In the genomic region with DNA sequence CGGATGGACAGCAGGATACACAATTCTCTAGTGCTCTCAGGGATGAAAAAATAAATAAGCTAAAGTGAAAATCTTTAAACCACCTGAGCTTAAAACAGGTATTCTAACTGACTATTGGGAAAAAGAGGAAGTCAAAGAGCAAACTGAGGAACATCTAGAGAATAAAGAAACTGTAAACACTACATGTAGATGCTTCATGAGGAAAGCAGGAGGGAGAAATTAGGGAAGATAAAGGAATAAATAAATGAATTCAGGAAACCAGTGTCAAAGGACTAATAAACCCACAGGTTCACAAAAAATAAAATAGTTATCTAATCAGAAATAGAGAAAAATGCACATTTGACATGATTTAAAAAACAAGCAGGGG, we compare ENCODE assay signal across 8 cellular contexts. TPM values are rescaled to one million over a fixed set of nuclear protein-coding genes. Genes with fewer than 3 reads are reported as not detected.
DNase-seq lines count a peak whose midpoint lies in the region; ATAC-seq, FAIRE-seq and TF ChIP-seq lines count a peak whose summit lies in the region.

No MANE protein-coding gene starts in this region.

- H3K27ac ChIP-seq in endothelial cell of umbilical vein (ENCODE audit: insufficient read depth, low read depth, low read length) (peak overlapping the region; percentile 43), gastrocnemius medialis (peak overlapping the region; percentile 86 to 94 (median 92))

- DNase-seq in MG63: no peak
- no peak for DNase-seq in endothelial cell of umbilical vein (ENCODE audit: low read depth, low spot score)
- DNase-seq in gastrocnemius medialis: no peak
- DNase-seq in epidermal melanocyte (ENCODE audit: insufficient read length, low spot score): no peak
- no peak for DNase-seq in T1000 (lab: John Stamatoyannopoulos, UW)
- no peak for DNase-seq in activated CD4-positive, alpha-beta T cell treated with anti-CD3 and anti-CD28 coated beads, Interleukin-2, amount 50 U/mL, for 4 hours
- no peak for DNase-seq in activated CD4-positive, alpha-beta T cell treated with anti-CD3 and anti-CD28 coated beads for 48 hours

- TF ChIP-seq POLR2A in endothelial cell of umbilical vein (IDR thresholded peaks at IDR 0.05; ENCODE audit: low read depth, low read length): no peak
- TF ChIP-seq POLR2A in gastrocnemius medialis (IDR thresholded peaks at IDR 0.05): no peak

- H3K27me3 ChIP-seq in MG63 (no peaks in the 10 kb centered on the region), endothelial cell of umbilical vein (ENCODE audit: control insufficient read depth in 2 of 2, insufficient read depth in 2 of 2, low read length in 2 of 2) (no peaks in the 10 kb centered on the region), gastrocnemius medialis (no peaks in the 10 kb centered on the region)

- CTCF ChIA-PET in endothelial cell of umbilical vein (lab: Charles Lee): interaction anchor here (2.1 kb wide), 1 partner anchor 14 kb away, joined by 9 read pairs; no protein-coding TSS in a partner anchor

- intact Hi-C loops in endothelial cell of umbilical vein (cut with micrococcal nuclease): loop anchor here (5.0 kb wide), 1 partner anchor 183 kb away; no protein-coding TSS in a partner anchor
- intact Hi-C loops in gastrocnemius medialis (cut with DNase I; ENCODE audit: low total_unique reads): loop anchor here (2.0 to 5.0 kb wide), 3 partner anchors 138 to 167 kb away; no protein-coding TSS in a partner anchor

- no peaks in the 10 kb centered on the region for H3K9me1 ChIP-seq in endothelial cell of umbilical vein (replicated peaks; ENCODE audit: control insufficient read depth, extremely low read depth, insufficient read depth, low read length)

- in situ Hi-C loops in gastrocnemius medialis (cut with MboI; ENCODE audit: low sequenced_read_pairs in 4 of 4): no loop called here

- no peak for FAIRE-seq in endothelial cell of umbilical vein (lab: Jason Lieb, UNC)

- H3K9me3 ChIP-seq in MG63 (no peaks in the 10 kb centered on the region), endothelial cell of umbilical vein (replicated peaks; ENCODE audit: control insufficient read depth, insufficient read depth, low read length) (no peaks in the 10 kb centered on the region), gastrocnemius medialis (no peaks in the 10 kb centered on the region)

- H3K4me2 ChIP-seq in endothelial cell of umbilical vein (ENCODE audit: insufficient read depth, low read length): peak overlapping the region; percentile 76

- no peaks in the 10 kb centered on the region for H4K20me1 ChIP-seq in endothelial cell of umbilical vein (replicated peaks; ENCODE audit: control insufficient read depth, extremely low read depth, insufficient read depth, low read length)

- dilution Hi-C loops in endothelial cell of umbilical vein (cut with MboI; ENCODE audit: extremely low pct_ligation_motif_present, low sequenced_read_pairs): no loop called here

- POLR2A ChIA-PET in endothelial cell of umbilical vein (lab: Charles Lee): no interaction called here

- TSS peak; percentile 27 for BruUV-seq in endothelial cell of umbilical vein (replicated peaks; lab: Mats Ljungman, UMichigan)

- peak overlapping the region; percentile 6 for H3K9ac ChIP-seq in endothelial cell of umbilical vein (replicated peaks; ENCODE audit: extremely low read depth, insufficient read depth, low read length)

- peaks cover 5% of the 10 kb centered on the region for H3K79me2 ChIP-seq in endothelial cell of umbilical vein (ENCODE audit: control insufficient read depth, insufficient read depth, low read length)

- peak; percentile 1 for ATAC-seq in GM19043 (IDR thresholded peaks at IDR 0.05; ENCODE audit: low read depth, unreplicated experiment)
- ATAC-seq in gastrocnemius medialis: no peak

- peaks cover 3% of the 10 kb centered on the region; the same call in 1 of the 2 replicates for H3K36me3 ChIP-seq in MG63
- H3K36me3 ChIP-seq in endothelial cell of umbilical vein (ENCODE audit: control insufficient read depth in 2 of 2, extremely low read depth in 1 of 2, insufficient read depth in 2 of 2, low read length in 2 of 2): no peaks in the 10 kb centered on the region
- H3K36me3 ChIP-seq in gastrocnemius medialis: no peaks in the 10 kb centered on the region

- peak overlapping the region; percentile 19 for H2AFZ ChIP-seq in endothelial cell of umbilical vein (ENCODE audit: low read depth, low read length)

- TF ChIP-seq CTCF in endothelial cell of umbilical vein (IDR thresholded peaks at IDR 0.05; ENCODE audit: extremely low read depth in 1 of 2, insufficient read depth in 1 of 2, low read depth in 1 of 2, low read length in 2 of 2): no peak
- TF ChIP-seq CTCF in gastrocnemius medialis (IDR thresholded peaks at IDR 0.05 in 4 of 5, conservative IDR thresholded peaks at IDR 0.05 in 1 of 5): no peak

- H3K4me3 ChIP-seq in MG63 (peak overlapping the region; percentile 93), endothelial cell of umbilical vein (replicated peaks in 1 of 3; ENCODE audit: insufficient read depth in 1 of 3, low read depth in 1 of 3, low read length in 3 of 3) (peak overlapping the region in 1 of 3 experiments; percentile 79), gastrocnemius medialis (peak overlapping the region; percentile 28 to 95 (median 82))

- H3K4me1 ChIP-seq in endothelial cell of umbilical vein (ENCODE audit: control insufficient read depth, extremely low read depth, insufficient read depth, low read length) (peaks cover 15% of the 10 kb centered on the region), gastrocnemius medialis (peaks cover 5 to 15% of the 10 kb centered on the region in 2 donors)

TF ChIP-seq in endothelial cell of umbilical vein, 7 proteins besides CTCF, POLR2A, EP300 and RAD21:
- TF ChIP-seq GATA2 (IDR thresholded peaks at IDR 0.05; ENCODE audit: insufficient read depth, insufficient read length, low read depth, low read length) (no peak), JUN (IDR thresholded peaks at IDR 0.05; ENCODE audit: borderline replicate concordance, insufficient read depth, insufficient read length, low read depth) (no peak), MYC (IDR thresholded peaks at IDR 0.05; ENCODE audit: low read depth, low read length) (no peak), POLR2AphosphoS5 (IDR thresholded peaks at IDR 0.05; ENCODE audit: insufficient read depth, low read depth, low read length) (no peak), FOS (IDR thresholded peaks at IDR 0.05; ENCODE audit: borderline replicate concordance, insufficient read depth, low read length) (no peak)
- TF ChIP-seq, protein P1, sequence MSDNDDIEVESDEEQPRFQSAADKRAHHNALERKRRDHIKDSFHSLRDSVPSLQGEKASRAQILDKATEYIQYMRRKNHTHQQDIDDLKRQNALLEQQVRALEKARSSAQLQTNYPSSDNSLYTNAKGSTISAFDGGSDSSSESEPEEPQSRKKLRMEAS (IDR thresholded peaks at IDR 0.05; ENCODE audit: insufficient read depth, insufficient read length): no peak

RNA-seq across cellular contexts. Expression of a gene that starts 0.5 kb away (rescaled TPM):
- 19.8 and 37.4 TPM in 2 replicates for total RNA-seq in MG63 (2014; rRNA removed; shearing (Covaris generic); ENCODE audit: low replicate concordance)
- total RNA-seq in endothelial cell of umbilical vein (19.7 and 22.7 TPM in 2 replicates), gastrocnemius medialis (10 to 100 TPM; 11.5 to 24.5 (median 20.6) TPM)
- 7.5 and 9.2 TPM in 2 replicates for polyA plus RNA-seq in endothelial cell of umbilical vein
- polyA plus RNA-seq in endothelial cell of umbilical vein (2011; cell fraction: cytosol; rRNA removed): 10.6 and 11.5 TPM in 2 replicates
- polyA plus RNA-seq in endothelial cell of umbilical vein (2011; cell fraction: nucleus; rRNA removed): 25.1 and 30.4 TPM in 2 replicates
- polyA plus RNA-seq in endothelial cell of umbilical vein (2012): 17.0 and 17.4 TPM in 2 replicates
- 17.8 and 20.7 TPM in 2 replicates for polyA minus RNA-seq in endothelial cell of umbilical vein
- 12.1 TPM for polyA minus RNA-seq in endothelial cell of umbilical vein (2011; cell fraction: cytosol; rRNA and poly(A)+ RNA removed)
- polyA minus RNA-seq in endothelial cell of umbilical vein (2011; cell fraction: nucleus; rRNA and poly(A)+ RNA removed): 17.5 and 29.3 TPM in 2 replicates
